ENCODE assay signal across 9 cellular contexts in genomic region chr10:132036887-132037675, GRCh38. TPM values are rescaled to one million over a fixed set of nuclear protein-coding genes. Genes with fewer than 3 reads are reported as not detected.
DNase-seq lines count a peak whose midpoint lies in the region; ATAC-seq and TF ChIP-seq lines count a peak whose summit lies in the region.
"Had no signal": no experiment of that assay in that cellular context is flagged by ENCODE, and none has a peak within 500 bp of the region (broad histone marks: within the 10 kb centered on the region; RNA-seq: fewer than 3 reads in every experiment).

No MANE protein-coding gene starts in this region.

- DNase-seq in caudate nucleus (lab: John Stamatoyannopoulos, UW): peak in 41 of 61 donors; percentile 15 to 79 (median 44)
- peak; percentile 11 for DNase-seq in stimulated activated naive CD8-positive, alpha-beta T cell treated with anti-CD3 and anti-CD28 coated beads, Interleukin-15, Interleukin-2, amounts not matched to agents 100 U/mL and 50 U/mL, for 24 hours
- no peak for DNase-seq in NCI-H2029 (lab: John Stamatoyannopoulos, UW)
- no peak for DNase-seq in MG63
- no peak for DNase-seq in DMS 273 treated with DMSO at 0.1 percent for 48 hours (lab: John Stamatoyannopoulos, UW)
- DNase-seq in GM10266 (ENCODE audit: extremely low spot score): no peak
- DNase-seq: NCI-H2029 treated with DMSO at 0.1 percent for 48 hours had no signal

- peak; percentile 34 for ATAC-seq in stimulated activated naive CD8-positive, alpha-beta T cell treated with anti-CD3 and anti-CD28 coated beads, Interleukin-15, Interleukin-2, amounts not matched to agents 100 U/mL and 50 U/mL, for 24 hours

- H3K4me3 ChIP-seq in HUES64 (ENCODE audit: low read length): peak overlapping the region; percentile 45
- no peak overlapping the region for H3K4me3 ChIP-seq in MG63

- WGBS in HUES64: 2% methylated on average over 44 of the region's 44 CpGs

- no peak overlapping the region for H3K9ac ChIP-seq in HUES64 (ENCODE audit: low read depth, low read length)

- TF ChIP-seq CTCF in GM10266 (IDR thresholded peaks at IDR 0.05; ENCODE audit: control insufficient read depth, insufficient read depth, low read depth, missing control alignments): no peak

- no peaks in the 10 kb centered on the region for H3K9me3 ChIP-seq in HUES64 (ENCODE audit: insufficient read depth, low read depth, low read length)
- no peaks in the 10 kb centered on the region for H3K9me3 ChIP-seq in MG63

- H3K27me3 ChIP-seq in HUES64 (ENCODE audit: insufficient read depth, low read length) (peaks cover 57% of the 10 kb centered on the region), layer of hippocampus (ENCODE audit: control insufficient read depth, insufficient read depth, low read length) (peaks cover 2% of the 10 kb centered on the region), MG63 (peaks cover 17% of the 10 kb centered on the region)

- peaks cover 8% of the 10 kb centered on the region for H3K4me1 ChIP-seq in HUES64 (ENCODE audit: insufficient read depth, low read length)

- no peak overlapping the region for H3K27ac ChIP-seq in HUES64 (ENCODE audit: low read depth, low read length)
- H3K27ac ChIP-seq in caudate nucleus (ENCODE audit: low read depth, low read length): no peak overlapping the region
- H3K27ac ChIP-seq in layer of hippocampus (ENCODE audit: low read depth, low read length): peak overlapping the region; percentile 30

- no peaks in the 10 kb centered on the region for H3K36me3 ChIP-seq in HUES64 (ENCODE audit: insufficient read depth, low read length)
- no peaks in the 10 kb centered on the region for H3K36me3 ChIP-seq in MG63

RNA-seq across cellular contexts. Expression of gene JAKMIP3, which starts 28.7 kb away (rescaled TPM):
- polyA plus RNA-seq in HUES64 (2013, experiment 1 of 2): 0.50 TPM
- polyA plus RNA-seq in HUES64 (2013, experiment 2 of 2): 0.38 TPM
- total RNA-seq in MG63 (2014; rRNA removed; shearing (Covaris generic); ENCODE audit: low replicate concordance): 0.07 and 0.99 TPM in 2 replicates

RNA-seq across cellular contexts. Expression of gene BNIP3, which starts 55.4 kb away (rescaled TPM):
- polyA plus RNA-seq in HUES64 (2013, experiment 1 of 2): 38.5 TPM
- 71.4 TPM for polyA plus RNA-seq in HUES64 (2013, experiment 2 of 2)
- total RNA-seq in MG63 (2014; rRNA removed; shearing (Covaris generic); ENCODE audit: low replicate concordance): 93.6 and 107 TPM in 2 replicates

Comparison
In these comparisons a context has a peak if more than half of its experiments do, and no peak if none do; other contexts are left out.
1. DNase-seq: peak in caudate nucleus (41 of 61) and stimulated activated naive CD8-positive, alpha-beta T cell treated with anti-CD3 and anti-CD28 coated beads, Interleukin-15, Interleukin-2, amounts not matched to agents 100 U/mL and 50 U/mL, for 24 hours (single experiment); none in NCI-H2029 (single experiment), MG63 (single experiment), DMS 273 treated with DMSO at 0.1 percent for 48 hours (single experiment) and GM10266 (single experiment).